Comparison of ENCODE assay signal across 11 cellular contexts in the genomic region with DNA sequence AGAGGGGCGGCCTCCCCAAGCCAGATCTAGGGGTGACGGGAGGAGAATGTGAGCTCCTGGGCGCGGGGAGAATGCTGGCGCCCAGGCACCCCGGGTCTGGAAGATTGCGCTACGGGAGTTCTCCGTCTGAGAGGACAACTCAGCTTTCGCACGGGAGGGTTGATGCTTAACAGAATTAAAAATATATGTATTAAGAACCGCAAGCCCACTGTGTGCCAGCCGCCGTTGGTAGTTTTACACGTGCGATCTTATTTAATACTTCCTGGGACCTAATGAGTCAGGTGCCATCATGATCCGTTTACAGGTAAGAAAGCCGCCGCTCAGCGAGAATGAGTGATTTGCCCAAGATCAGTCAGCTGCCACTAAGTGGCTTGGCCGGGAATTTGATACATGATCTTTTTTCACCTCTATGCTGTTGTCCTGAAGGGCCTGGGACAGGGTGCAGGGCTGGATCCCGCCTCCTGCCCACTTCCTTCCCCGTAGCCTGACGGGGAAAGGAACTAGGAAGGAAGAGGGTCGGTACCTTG. TPM values are rescaled to one million over a fixed set of nuclear protein-coding genes. Genes with fewer than 3 reads are reported as not detected.
A peak's percentile ranks its signal among the peaks of the same experiment; 100 is the strongest.
DNase-seq lines count a peak whose midpoint lies in the region; ATAC-seq, FAIRE-seq and TF ChIP-seq lines count a peak whose summit lies in the region.
"Had no signal": no experiment of that assay in that cellular context is flagged by ENCODE, and none has a peak within 500 bp of the region (broad histone marks: within the 10 kb centered on the region; RNA-seq: fewer than 3 reads in every experiment).

No MANE protein-coding gene starts in this region.

- H3K9me2 ChIP-seq in Karpas-422 (replicated peaks; ENCODE audit: insufficient read depth, low read length) = no peaks in the 10 kb centered on the region

- H3K4me3 ChIP-seq in Karpas-422 (ENCODE audit: low read length) (peak overlapping the region; percentile 75), esophagus squamous epithelium (peak overlapping the region; percentile 20 to 71 (median 46)), neuron (ENCODE audit: low read length) (peak overlapping the region; percentile 82)

- no peaks in the 10 kb centered on the region for H3K36me3 ChIP-seq in Karpas-422 (ENCODE audit: insufficient read depth, low read length)
- H3K36me3 ChIP-seq in esophagus squamous epithelium = no peaks in the 10 kb centered on the region
- no peaks in the 10 kb centered on the region for H3K36me3 ChIP-seq in neuron (ENCODE audit: insufficient read depth, low read length)

- TF ChIP-seq POLR2A in esophagus squamous epithelium (IDR thresholded peaks at IDR 0.05) = no peak

- 5 to 6% methylated on average over 15 of the region's 25 CpGs for WGBS in esophagus squamous epithelium, 2 donors

- peak overlapping the region; percentile 70 for H3K9ac ChIP-seq in Karpas-422 (ENCODE audit: low read length)

- intact Hi-C loops in esophagus squamous epithelium (cut with DNase I) = no loop called here

- FAIRE-seq in D721Med (lab: Jason Lieb, UNC) = no peak
- FAIRE-seq: GM18507 had no signal

- H3K27me3 ChIP-seq in Karpas-422 (ENCODE audit: low read length) = peaks cover 3% of the 10 kb centered on the region; the same call in 1 of the 2 replicates
- H3K27me3 ChIP-seq in esophagus squamous epithelium = peaks cover 13 to 79% (median 15%) of the 10 kb centered on the region in 4 donors
- H3K27me3 ChIP-seq in neuron (ENCODE audit: insufficient read depth, low read length) = no peaks in the 10 kb centered on the region

- peaks cover 21% of the 10 kb centered on the region for H3K4me1 ChIP-seq in Karpas-422 (ENCODE audit: low read length)
- H3K4me1 ChIP-seq in esophagus squamous epithelium = peaks cover 8 to 18% (median 9%) of the 10 kb centered on the region in 3 donors
- peaks cover 26% of the 10 kb centered on the region for H3K4me1 ChIP-seq in neuron (ENCODE audit: insufficient read depth, low read length)

- H3K79me2 ChIP-seq in Karpas-422 (ENCODE audit: low read length) = no peaks in the 10 kb centered on the region

- TF ChIP-seq CTCF in esophagus squamous epithelium (IDR thresholded peaks at IDR 0.05) = no peak
- no peak for TF ChIP-seq CTCF in D721Med (IDR thresholded peaks at IDR 0.05; ENCODE audit: insufficient read depth, missing control alignments)

- H3K27ac ChIP-seq in Karpas-422 (ENCODE audit: low read length) (no peak overlapping the region), esophagus squamous epithelium (no peak overlapping the region)

- H3K9me3 ChIP-seq in Karpas-422 (ENCODE audit: low read length) (no peaks in the 10 kb centered on the region), esophagus squamous epithelium (no peaks in the 10 kb centered on the region), neuron (ENCODE audit: low read length) (no peaks in the 10 kb centered on the region)

- H4K20me1 ChIP-seq in Karpas-422 (ENCODE audit: insufficient read depth, low read depth, low read length) = peaks cover 3% of the 10 kb centered on the region; the same call in 1 of the 2 replicates

- peak overlapping the region; percentile 93 for H3K4me2 ChIP-seq in Karpas-422 (ENCODE audit: low read depth, low read length, poor library complexity, severe bottlenecking)

- peak overlapping the region; percentile 77 for H2AFZ ChIP-seq in Karpas-422 (ENCODE audit: low read length)
- H2AFZ ChIP-seq in neuron (ENCODE audit: low read depth, low read length) = peak overlapping the region; percentile 94

- ATAC-seq in GM21737 (IDR thresholded peaks at IDR 0.05; ENCODE audit: unreplicated experiment) (no peak), GM19351 (IDR thresholded peaks at IDR 0.05; ENCODE audit: unreplicated experiment) (no peak)
- ATAC-seq: left colon had no signal

- DNase-seq in Daoy (ENCODE audit: low read depth) (peak; percentile 6), Karpas-422 (peak; percentile 52), esophagus squamous epithelium (lab: John Stamatoyannopoulos, UW) (no peak), D721Med (ENCODE audit: insufficient read length, low spot score) (no peak), dermis blood vessel endothelial cell (no peak)
- DNase-seq: activated naive CD4-positive, alpha-beta T cell treated with Interleukin-2 at 50 U/mL for 16 hours had no signal

RNA-seq across cellular contexts. Expression of a gene that starts 0.8 kb away (rescaled TPM):
- 1.5 and 1.7 TPM in 2 replicates for total RNA-seq in Daoy (2014; rRNA removed; shearing (Covaris generic))
- 5.1 and 5.8 TPM in 2 replicates for total RNA-seq in Karpas-422 (2014; rRNA removed; shearing (Covaris generic); ENCODE audit: low replicate concordance)
- total RNA-seq in esophagus squamous epithelium (under 1 TPM in 1 of 4 donors, not detected in 3; 0.56 TPM), dermis blood vessel endothelial cell (0.37 and 1.4 TPM in 2 replicates)

Comparison
In these comparisons a context has a peak if more than half of its experiments do, and no peak if none do; other contexts are left out.
1. DNase-seq: peak in Daoy (single experiment) and Karpas-422 (single experiment); none in esophagus squamous epithelium (single experiment), D721Med (single experiment) and dermis blood vessel endothelial cell (single experiment).
2. Peak in every context shown above with its lines, with median percentiles within 50 percentile points of each other: H3K4me3 ChIP-seq.